ENCODE assay signal across 9 cellular contexts in genomic region chr3:120567370-120568197, GRCh38. TPM values are rescaled to one million over a fixed set of nuclear protein-coding genes. Genes with fewer than 3 reads are reported as not detected.
A peak's percentile ranks its signal among the peaks of the same experiment; 100 is the strongest.
DNase-seq lines count a peak whose midpoint lies in the region; ATAC-seq and TF ChIP-seq lines count a peak whose summit lies in the region.
"Had no signal": no experiment of that assay in that cellular context is flagged by ENCODE, and none has a peak within 500 bp of the region (broad histone marks: within the 10 kb centered on the region; RNA-seq: fewer than 3 reads in every experiment).

No MANE protein-coding gene starts in this region.

- 72% methylated on average over 5 of the region's 8 CpGs for WGBS in mesenchymal stem cell

- no peaks in the 10 kb centered on the region for H3K9me3 ChIP-seq in mesenchymal stem cell (ENCODE audit: control insufficient read depth, low read length)

- peak overlapping the region; percentile 43 for H3K4me3 ChIP-seq in choroid plexus epithelial cell (ENCODE audit: low read depth, low read length)
- no peak overlapping the region for H3K4me3 ChIP-seq in mesenchymal stem cell (ENCODE audit: insufficient read depth in 1 of 2, low read depth in 1 of 2, low read length in 2 of 2)

- no peak overlapping the region for H4K8ac ChIP-seq in mesenchymal stem cell (ENCODE audit: low read length)

- peak; percentile 14 for DNase-seq in ELF-1 (ENCODE audit: low read depth, low spot score)
- DNase-seq in OCI-M2 (lab: John Stamatoyannopoulos, UW; ENCODE audit: unreplicated experiment): peak; percentile 36
- DNase-seq in choroid plexus epithelial cell (ENCODE audit: low read depth): peak; percentile 73
- DNase-seq in mesenchymal stem cell: peak; percentile 40
- DNase-seq in stimulated activated CD4-positive, alpha-beta T cell treated with anti-CD3 and anti-CD28 coated beads, Interleukin-1b, Interleukin-23, amount 100 ng/mL, for 48 hours: no peak
- DNase-seq in T-helper 1 cell: no peak
- DNase-seq: activated B cell treated with CpG ODN at 0.5 μM for 24 hours had no signal

- no peak overlapping the region for H3K18ac ChIP-seq in mesenchymal stem cell (ENCODE audit: low read depth in 1 of 2, low read length in 2 of 2)

- no peak overlapping the region for H2AK5ac ChIP-seq in mesenchymal stem cell (ENCODE audit: low read length, severe bottlenecking)

- H2BK5ac ChIP-seq in mesenchymal stem cell (ENCODE audit: low read depth, low read length, poor library complexity, severe bottlenecking): no peak overlapping the region

- no peaks in the 10 kb centered on the region for H3K36me3 ChIP-seq in mesenchymal stem cell (ENCODE audit: control insufficient read depth in 1 of 2, insufficient read depth in 2 of 2, low read depth in 1 of 2, low read length in 2 of 2)

- H2AFZ ChIP-seq in mesenchymal stem cell (ENCODE audit: low read depth, low read length): no peak overlapping the region

- H3K4me1 ChIP-seq in mesenchymal stem cell (ENCODE audit: control insufficient read depth, insufficient read depth, low read depth, low read length): peaks cover 3% of the 10 kb centered on the region

- TF ChIP-seq CTCF in choroid plexus epithelial cell (conservative IDR thresholded peaks at IDR 0.05; ENCODE audit: low read depth, low read length): peak; percentile 61

- no peak overlapping the region for H2BK15ac ChIP-seq in mesenchymal stem cell (ENCODE audit: low read depth, poor library complexity, severe bottlenecking)

- no peak overlapping the region for H3K4ac ChIP-seq in mesenchymal stem cell (ENCODE audit: low read depth in 1 of 2, low read length in 2 of 2)

- no peak overlapping the region for H3K23ac ChIP-seq in mesenchymal stem cell (ENCODE audit: low read length in 2 of 2)

- H3K9ac ChIP-seq in mesenchymal stem cell (ENCODE audit: low read length): peak overlapping the region; percentile 80

- peak overlapping the region; percentile 27 for H3K4me2 ChIP-seq in mesenchymal stem cell (ENCODE audit: low read length, poor library complexity, severe bottlenecking)

- no peak overlapping the region for H2BK120ac ChIP-seq in mesenchymal stem cell (ENCODE audit: low read depth, low read length)

- no peaks in the 10 kb centered on the region for H3K27me3 ChIP-seq in mesenchymal stem cell (ENCODE audit: control insufficient read depth in 1 of 2, insufficient read depth in 1 of 2, low read length in 2 of 2)

- no peak overlapping the region for H3K14ac ChIP-seq in mesenchymal stem cell (ENCODE audit: low read length in 2 of 2)

- no peak overlapping the region for H3K27ac ChIP-seq in mesenchymal stem cell (ENCODE audit: low read length, poor library complexity, severe bottlenecking)

- H4K91ac ChIP-seq in mesenchymal stem cell (ENCODE audit: low read length): no peak overlapping the region

- H3K79me1 ChIP-seq in mesenchymal stem cell (replicated peaks; ENCODE audit: low read length, poor library complexity, severe bottlenecking): no peaks in the 10 kb centered on the region

- peak; percentile 56 for ATAC-seq in HG03103 (IDR thresholded peaks at IDR 0.05; ENCODE audit: low read depth, unreplicated experiment)
- no peak for ATAC-seq in GM21390 (IDR thresholded peaks at IDR 0.05; ENCODE audit: unreplicated experiment)

- no peak overlapping the region for H2BK12ac ChIP-seq in mesenchymal stem cell (ENCODE audit: low read length in 2 of 2)

RNA-seq across cellular contexts. Expression of gene NDUFB4, which starts 28.6 kb away (rescaled TPM):
- 376 TPM for polyA plus RNA-seq in mesenchymal stem cell (2013, experiment 1 of 2)
- polyA plus RNA-seq in mesenchymal stem cell (2013, experiment 2 of 2): 362 TPM

Comparison
In these comparisons a context has a peak if more than half of its experiments do, and no peak if none do; other contexts are left out.
1. DNase-seq: peak in ELF-1 (single experiment), OCI-M2 (single experiment), choroid plexus epithelial cell (single experiment) and mesenchymal stem cell (single experiment); none in stimulated activated CD4-positive, alpha-beta T cell treated with anti-CD3 and anti-CD28 coated beads, Interleukin-1b, Interleukin-23, amount 100 ng/mL, for 48 hours (single experiment) and T-helper 1 cell (0 of 5).